ENCODE assay signal across 19 cellular contexts in genomic region chr1:206447079-206447780, GRCh38.
"Had no signal": no experiment of that assay in that cellular context is flagged by ENCODE, and none has a peak within 500 bp of the region (broad histone marks: within the 10 kb centered on the region; RNA-seq: fewer than 3 reads in every experiment).

No MANE protein-coding gene starts in this region.

- FAIRE-seq: TTC549 had no signal

- H3K27me3 ChIP-seq: brain microvascular endothelial cell, gastroesophageal sphincter, right lobe of liver, spleen, stomach, upper lobe of right lung had no signal

- H3K4me1 ChIP-seq: right lobe of liver, upper lobe of right lung had no signal

- H3K27ac ChIP-seq: brain microvascular endothelial cell, gastroesophageal sphincter, right lobe of liver, stomach, thoracic aorta, upper lobe of right lung had no signal

- H3K9me3 ChIP-seq: gastroesophageal sphincter, mucosa of descending colon, right lobe of liver, spleen, stomach, thoracic aorta, upper lobe of right lung had no signal

- DNase-seq: activated B cell treated with CpG ODN at 0.5 μM for 24 hours; activated CD4-positive, alpha-beta T cell treated with anti-CD3 and anti-CD28 coated beads, Interleukin-2, amount 10 ng/mL, durations not matched to agents 7 days and 5 days; activated naive CD8-positive, alpha-beta T cell treated with anti-CD3 and anti-CD28 coated beads, Interleukin-2, amount 10 ng/mL, durations not matched to agents 7 days and 5 days; anterior cingulate cortex; brain microvascular endothelial cell; cerebellar nuclear complex; effector CD8-positive, alpha-beta T cell; islet precursor cell; mucosa of descending colon; natural killer cell; right lobe of liver; spleen; stomach; T-helper 17 cell; upper lobe of right lung had no signal

- H3K4me3 ChIP-seq: gastroesophageal sphincter, mucosa of descending colon, right lobe of liver, spleen, stomach, thoracic aorta, upper lobe of right lung had no signal

- ATAC-seq: gastroesophageal sphincter, left lobe of liver, natural killer cell, right lobe of liver, T-helper 17 cell, upper lobe of right lung had no signal
